1 cellular context compared by ENCODE assay signal in genomic region chr20:1945134-1945618, GRCh38.
TF ChIP-seq lines count a peak whose summit lies in the region.

No MANE protein-coding gene starts in this region.

TF ChIP-seq in GM23338, 12 proteins besides CTCF, POLR2A, EP300 and RAD21 (continued from another document):
- TF ChIP-seq ZNF462 (CRISPR knock-in tag; IDR thresholded peaks at IDR 0.05) (no peak), REST (IDR thresholded peaks at IDR 0.05; ENCODE audit: unreplicated experiment) (no peak)
